In the genomic region with DNA sequence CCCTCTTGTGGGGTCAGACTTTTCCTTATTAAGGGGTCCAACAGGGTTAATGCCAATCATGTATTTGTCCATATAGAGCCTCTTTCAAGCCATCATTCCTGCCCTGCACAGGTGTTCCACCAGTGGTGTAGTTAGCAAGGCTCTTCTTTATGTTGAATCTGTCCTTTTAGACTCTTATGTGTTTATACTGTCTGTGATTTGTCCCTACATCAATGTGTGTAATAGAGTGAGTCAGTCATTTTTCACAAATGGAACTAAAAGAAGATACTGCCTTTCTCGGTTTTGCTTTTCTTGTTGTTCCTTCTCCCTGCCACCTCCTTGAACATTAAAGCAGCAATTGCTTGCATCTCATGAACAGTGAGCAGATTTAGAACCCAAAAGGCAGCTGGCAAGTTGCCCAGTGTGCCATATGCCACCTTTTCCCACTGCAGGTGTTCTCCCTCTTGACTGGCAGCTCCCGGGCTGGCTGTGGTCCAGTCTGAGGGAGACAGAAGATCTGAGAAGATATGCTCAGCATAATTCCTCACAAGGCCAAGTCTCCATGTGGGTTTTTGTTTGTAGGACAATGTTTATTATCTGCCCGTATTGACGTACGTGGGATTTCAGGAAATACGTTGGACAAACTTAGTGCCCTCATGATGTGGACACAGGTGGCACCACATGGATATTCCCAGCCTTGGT, we compare ENCODE assay signal across 13 cellular contexts.
DNase-seq lines count a peak whose midpoint lies in the region; ATAC-seq and TF ChIP-seq lines count a peak whose summit lies in the region.
"Had no signal": no experiment of that assay in that cellular context is flagged by ENCODE, and none has a peak within 500 bp of the region (broad histone marks: within the 10 kb centered on the region; RNA-seq: fewer than 3 reads in every experiment).

No MANE protein-coding gene starts in this region.

- TF ChIP-seq CTCF in glutamatergic neuron (IDR thresholded peaks at IDR 0.05; ENCODE audit: partially characterized antibody, unreplicated experiment) = no peak

- H3K9me3 Mint-ChIP-seq in glutamatergic neuron (ENCODE audit: unreplicated experiment) = peaks cover 6% of the 10 kb centered on the region
- H3K9me3 Mint-ChIP-seq: GM23338; T-helper 1 cell treated with Interleukin-12 subunit alpha and Interleukin-12 subunit beta and Interleukin-4 antibody, amounts not matched to agents 30 μg/mL and 1 μg/mL, for 36 hours had no signal

- ATAC-seq in HG03460 (IDR thresholded peaks at IDR 0.05; ENCODE audit: unreplicated experiment) = no peak
- ATAC-seq: GM23338, heart left ventricle had no signal

- H3K36me3 Mint-ChIP-seq in glutamatergic neuron (ENCODE audit: unreplicated experiment) = no peaks in the 10 kb centered on the region

- H3K4me3 Mint-ChIP-seq in glutamatergic neuron (ENCODE audit: unreplicated experiment) = peak overlapping the region; percentile 40
- H3K4me3 Mint-ChIP-seq: GM23338; T-helper 1 cell treated with Interleukin-12 subunit alpha and Interleukin-12 subunit beta and Interleukin-4 antibody, amounts not matched to agents 30 μg/mL and 1 μg/mL, for 36 hours had no signal

- DNase-seq in DMS53 (lab: John Stamatoyannopoulos, UW) (peak; percentile 96), NCI-H187 (lab: John Stamatoyannopoulos, UW) (peak; percentile 60 to 78), NCI-H82 (lab: John Stamatoyannopoulos, UW) (peak; percentile 95), glutamatergic neuron (no peak), activated gamma-delta T cell treated with Interleukin-2 at 50 U/mL for 16 hours (no peak), dedifferentiated amniotic fluid mesenchymal stem cell (ENCODE audit: extremely low spot score) (no peak), DMS114 treated with DMSO at 0.1 percent for 48 hours (lab: John Stamatoyannopoulos, UW; ENCODE audit: unreplicated experiment) (no peak)
- DNase-seq: activated naive CD4-positive, alpha-beta T cell; DND-41; heart left ventricle had no signal

- peaks cover 6% of the 10 kb centered on the region for H3K27me3 Mint-ChIP-seq in glutamatergic neuron (ENCODE audit: unreplicated experiment)

- H3K4me1 Mint-ChIP-seq in glutamatergic neuron (ENCODE audit: low read depth, unreplicated experiment) = peaks cover 9% of the 10 kb centered on the region

- no peak overlapping the region for H3K27ac Mint-ChIP-seq in glutamatergic neuron (ENCODE audit: unreplicated experiment)
- H3K27ac Mint-ChIP-seq: GM23338; T-helper 1 cell treated with Interleukin-12 subunit alpha and Interleukin-12 subunit beta and Interleukin-4 antibody, amounts not matched to agents 30 μg/mL and 1 μg/mL, for 36 hours had no signal

Comparison
In these comparisons a context has a peak if more than half of its experiments do, and no peak if none do; other contexts are left out.
1. DNase-seq: peak in DMS53 (single experiment), NCI-H187 (2 of 2) and NCI-H82 (single experiment); none in glutamatergic neuron (single experiment), activated gamma-delta T cell treated with Interleukin-2 at 50 U/mL for 16 hours (single experiment), dedifferentiated amniotic fluid mesenchymal stem cell (single experiment) and DMS114 treated with DMSO at 0.1 percent for 48 hours (single experiment).